ENCODE assay signal across 29 cellular contexts in the genomic region with DNA sequence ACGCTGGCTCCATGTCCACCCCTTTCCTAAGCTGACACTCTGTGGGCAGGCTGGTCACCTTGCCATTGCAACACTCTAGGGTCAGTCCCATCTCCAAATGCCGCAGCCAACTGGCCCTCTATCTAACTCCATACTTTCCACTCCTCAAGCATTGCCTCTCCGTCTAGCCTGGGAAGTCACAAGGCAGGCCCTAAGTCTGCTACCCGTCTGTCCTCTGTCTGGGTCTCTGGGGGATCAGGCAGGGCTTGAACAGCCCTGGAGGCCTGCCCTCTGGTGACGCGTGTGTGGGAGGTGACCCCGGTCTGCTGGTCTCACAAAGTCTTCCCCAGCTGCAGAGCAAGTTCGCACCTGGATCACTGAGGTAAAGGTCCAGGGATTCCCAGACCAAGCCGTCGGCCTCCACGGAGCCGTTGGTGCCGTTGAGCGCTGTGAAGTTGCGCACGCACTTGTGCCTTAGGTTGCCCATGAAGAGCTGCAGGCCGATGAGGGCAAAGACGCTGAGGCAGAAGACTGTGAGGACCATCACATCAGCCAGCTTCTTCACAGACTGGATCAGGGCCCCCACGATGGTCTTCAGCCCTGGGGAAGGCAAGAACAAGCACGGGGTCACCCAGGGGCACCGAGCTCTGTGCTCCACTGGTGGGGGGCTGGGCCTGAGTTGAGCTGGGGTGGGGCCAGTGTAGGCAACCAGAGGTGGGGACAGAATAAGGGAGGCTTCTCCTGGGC. TPM values are rescaled to one million over a fixed set of nuclear protein-coding genes. Genes with fewer than 3 reads are reported as not detected.
"Had no signal": no experiment of that assay in that cellular context is flagged by ENCODE, and none has a peak within 500 bp of the region (broad histone marks: within the 10 kb centered on the region; RNA-seq: fewer than 3 reads in every experiment).

No MANE protein-coding gene starts in this region.

- H3K4me2 ChIP-seq: KMS-11 had no signal

- H3K36me3 ChIP-seq: ascending aorta had no signal

- H3K27me3 ChIP-seq: ascending aorta, body of pancreas had no signal

- H3K27me3 Mint-ChIP-seq: activated CD4-positive, alpha-beta memory T cell treated with anti-CD3 and anti-CD28 coated beads, Interleukin-2, amount 10 ng/mL, durations not matched to agents 7 days and 5 days; activated CD4-positive, alpha-beta T cell treated with anti-CD3 and anti-CD28 coated beads for 36 hours; activated naive CD8-positive, alpha-beta T cell treated with anti-CD3 and anti-CD28 coated beads, Interleukin-2, amount 50 U/mL, for 24 hours had no signal

- ATAC-seq: activated CD4-positive, alpha-beta T cell treated with anti-CD3 and anti-CD28 coated beads for 36 hours; activated naive CD8-positive, alpha-beta T cell treated with anti-CD3 and anti-CD28 coated beads, Interleukin-2, amount 50 U/mL, for 24 hours; activated T-helper 17 cell treated with anti-CD3 and anti-CD28 coated beads, Interleukin-2, amount 50 U/mL, for 72 hours; body of pancreas; Right ventricle myocardium inferior; T-cell had no signal

- H3K4me3 Mint-ChIP-seq: activated CD4-positive, alpha-beta memory T cell treated with anti-CD3 and anti-CD28 coated beads, Interleukin-2, amount 10 ng/mL, durations not matched to agents 7 days and 5 days; activated CD4-positive, alpha-beta T cell treated with anti-CD3 and anti-CD28 coated beads for 36 hours; activated naive CD8-positive, alpha-beta T cell treated with anti-CD3 and anti-CD28 coated beads, Interleukin-2, amount 50 U/mL, for 24 hours; activated T-helper 17 cell treated with anti-CD3 and anti-CD28 coated beads, Interleukin-2, amount 50 U/mL, for 72 hours; T-cell had no signal

- H3K27ac ChIP-seq: ascending aorta, body of pancreas, KMS-11, SK-N-MC, VCaP had no signal

- H3K4me1 ChIP-seq: ascending aorta, body of pancreas had no signal

- H3K4me1 Mint-ChIP-seq: activated CD4-positive, alpha-beta T cell treated with anti-CD3 and anti-CD28 coated beads for 36 hours; activated naive CD8-positive, alpha-beta T cell treated with anti-CD3 and anti-CD28 coated beads, Interleukin-2, amount 50 U/mL, for 24 hours; activated T-helper 17 cell treated with anti-CD3 and anti-CD28 coated beads, Interleukin-2, amount 50 U/mL, for 72 hours; T-cell had no signal

- DNase-seq: activated CD4-positive, alpha-beta memory T cell treated with anti-CD3 and anti-CD28 coated beads, Interleukin-2, amount 10 ng/mL, durations not matched to agents 7 days and 5 days; activated CD4-positive, alpha-beta T cell treated with anti-CD3 and anti-CD28 coated beads for 36 hours; activated CD4-positive, alpha-beta T cell treated with anti-CD3 and anti-CD28 coated beads, Interleukin-2, amount 50 U/mL, for 1 hour; activated naive CD4-positive, alpha-beta T cell treated with anti-CD3 and anti-CD28 coated beads, Interleukin-2, amount 50 U/mL, for 16 hours; activated naive CD8-positive, alpha-beta T cell treated with anti-CD3 and anti-CD28 coated beads, Interleukin-2, amount 50 U/mL, for 24 hours; activated T-cell treated with anti-CD3 and anti-CD28 coated beads for 4 hours; activated T-cell treated with anti-CD3 and anti-CD28 coated beads, Interleukin-2, amount 50 U/mL, for 48 hours; amniotic stem cell; NCI-H1092 treated with DMSO at 0.1 percent for 48 hours; NCI-H1417 treated with DMSO at 0.1 percent for 48 hours; NCI-H1694; NCI-H2029; NCI-H2107; NCI-H2171 treated with DMSO at 0.1 percent for 48 hours; NCI-H345; NCI-H510A; NCI-H526 treated with DMSO at 0.1 percent for 48 hours; NCI-H82; T-cell had no signal

- H3K27ac Mint-ChIP-seq: activated CD4-positive, alpha-beta memory T cell treated with anti-CD3 and anti-CD28 coated beads, Interleukin-2, amount 10 ng/mL, durations not matched to agents 7 days and 5 days; activated CD4-positive, alpha-beta T cell treated with anti-CD3 and anti-CD28 coated beads for 36 hours; activated naive CD8-positive, alpha-beta T cell treated with anti-CD3 and anti-CD28 coated beads, Interleukin-2, amount 50 U/mL, for 24 hours; activated T-helper 17 cell treated with anti-CD3 and anti-CD28 coated beads, Interleukin-2, amount 50 U/mL, for 72 hours; T-cell had no signal

- H3K9me3 ChIP-seq: ascending aorta, body of pancreas had no signal

- H3K9ac ChIP-seq: KMS-11 had no signal

- H3K4me3 ChIP-seq: ascending aorta, body of pancreas, SK-N-MC had no signal

- H3K9me3 Mint-ChIP-seq: activated CD4-positive, alpha-beta memory T cell treated with anti-CD3 and anti-CD28 coated beads, Interleukin-2, amount 10 ng/mL, durations not matched to agents 7 days and 5 days; activated naive CD8-positive, alpha-beta T cell treated with anti-CD3 and anti-CD28 coated beads, Interleukin-2, amount 50 U/mL, for 24 hours; activated T-helper 17 cell treated with anti-CD3 and anti-CD28 coated beads, Interleukin-2, amount 50 U/mL, for 72 hours; T-cell had no signal

- H3K36me3 Mint-ChIP-seq: T-cell had no signal

RNA-seq across cellular contexts. Expression of a gene that starts 39.9 kb away (rescaled TPM):
- total RNA-seq: bronchial epithelial cell, MCF 10A, OCI-LY7 had no signal
